1 cellular context compared by ENCODE assay signal in the genomic region with DNA sequence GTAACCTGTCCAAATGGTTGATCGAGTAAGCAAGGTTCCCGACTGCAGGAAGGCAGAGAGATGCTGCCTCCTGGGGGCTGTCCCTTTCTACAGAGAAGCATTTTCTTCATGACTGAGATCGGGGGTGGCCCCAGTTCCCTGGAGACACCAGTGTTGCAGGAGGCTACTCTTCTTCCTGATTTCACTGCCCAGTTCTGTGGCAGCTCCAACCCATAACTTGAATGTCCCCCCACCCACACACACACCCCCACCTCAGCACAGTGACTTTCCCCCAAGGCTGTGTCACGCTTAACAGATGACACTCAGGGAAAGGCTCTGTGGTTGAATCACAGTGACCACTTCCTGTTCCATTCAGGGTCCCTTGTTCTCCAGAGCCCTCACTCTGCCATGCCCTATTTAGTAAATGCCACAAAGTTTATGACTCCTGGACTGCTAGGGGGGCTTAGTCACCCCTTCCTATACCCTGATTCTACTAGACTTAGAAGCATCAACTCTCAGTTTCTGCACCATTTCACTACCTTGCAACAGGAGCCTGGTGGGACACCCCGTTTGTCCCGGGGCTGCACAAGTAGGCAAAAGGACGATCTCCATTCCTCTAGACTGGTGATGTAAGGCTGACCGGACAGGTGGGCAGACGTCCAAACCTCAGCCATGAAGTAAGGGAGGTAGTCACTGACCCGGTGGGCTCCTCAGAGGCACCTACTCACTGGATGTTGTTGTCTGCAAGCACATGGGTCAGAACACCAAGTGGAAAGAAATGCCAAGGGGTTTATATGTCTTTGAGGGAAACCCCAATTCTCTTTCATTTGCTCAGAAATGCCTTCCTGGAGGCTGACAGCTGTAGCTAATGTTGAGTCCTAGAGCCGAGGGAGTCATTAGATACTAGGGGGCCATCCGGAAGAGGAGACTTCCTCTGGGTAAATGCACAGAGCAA.
TF ChIP-seq lines count a peak whose summit lies in the region.

No MANE protein-coding gene starts in this region.

TF ChIP-seq in HCT116, 20 proteins besides CTCF, POLR2A, EP300 and RAD21 (continued from another document):
- TF ChIP-seq REST (IDR thresholded peaks at IDR 0.05; ENCODE audit: low read depth), result no peak
- TF ChIP-seq POLR2AphosphoS5 (IDR thresholded peaks at IDR 0.05; ENCODE audit: low read depth, low read length), result no peak
- TF ChIP-seq ZFX (IDR thresholded peaks at IDR 0.05), result no peak
- no peak for TF ChIP-seq ZNF274 (IDR thresholded peaks at IDR 0.05; ENCODE audit: low read depth, low read length)
- TF ChIP-seq CEBPB (IDR thresholded peaks at IDR 0.05; ENCODE audit: low read depth), result no peak
- no peak for TF ChIP-seq FOSL1 (IDR thresholded peaks at IDR 0.05; ENCODE audit: low read depth)
- no peak for TF ChIP-seq SP1 (IDR thresholded peaks at IDR 0.05; ENCODE audit: low read depth)
- TF ChIP-seq MAX (IDR thresholded peaks at IDR 0.05), result no peak
- no peak for TF ChIP-seq CBX3 (IDR thresholded peaks at IDR 0.05; ENCODE audit: low read depth)
- TF ChIP-seq JUND (IDR thresholded peaks at IDR 0.05), result no peak
- TF ChIP-seq EZH2 (IDR thresholded peaks at IDR 0.05), result no peak
- no peak for TF ChIP-seq EGR1 (IDR thresholded peaks at IDR 0.05; ENCODE audit: low read depth)
- TF ChIP-seq, protein P1, sequence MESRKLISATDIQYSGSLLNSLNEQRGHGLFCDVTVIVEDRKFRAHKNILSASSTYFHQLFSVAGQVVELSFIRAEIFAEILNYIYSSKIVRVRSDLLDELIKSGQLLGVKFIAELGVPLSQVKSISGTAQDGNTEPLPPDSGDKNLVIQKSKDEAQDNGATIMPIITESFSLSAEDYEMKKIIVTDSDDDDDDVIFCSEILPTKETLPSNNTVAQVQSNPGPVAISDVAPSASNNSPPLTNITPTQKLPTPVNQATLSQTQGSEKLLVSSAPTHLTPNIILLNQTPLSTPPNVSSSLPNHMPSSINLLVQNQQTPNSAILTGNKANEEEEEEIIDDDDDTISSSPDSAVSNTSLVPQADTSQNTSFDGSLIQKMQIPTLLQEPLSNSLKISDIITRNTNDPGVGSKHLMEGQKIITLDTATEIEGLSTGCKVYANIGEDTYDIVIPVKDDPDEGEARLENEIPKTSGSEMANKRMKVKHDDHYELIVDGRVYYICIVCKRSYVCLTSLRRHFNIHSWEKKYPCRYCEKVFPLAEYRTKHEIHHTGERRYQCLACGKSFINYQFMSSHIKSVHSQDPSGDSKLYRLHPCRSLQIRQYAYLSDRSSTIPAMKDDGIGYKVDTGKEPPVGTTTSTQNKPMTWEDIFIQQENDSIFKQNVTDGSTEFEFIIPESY (IDR thresholded peaks at IDR 0.05; ENCODE audit: extremely low read depth, insufficient replicate concordance, low read length), result no peak
TF ChIP-seq in HCT116: peak in this region for 0.
